Comparison of ENCODE assay signal across 8 cellular contexts in the genomic region with DNA sequence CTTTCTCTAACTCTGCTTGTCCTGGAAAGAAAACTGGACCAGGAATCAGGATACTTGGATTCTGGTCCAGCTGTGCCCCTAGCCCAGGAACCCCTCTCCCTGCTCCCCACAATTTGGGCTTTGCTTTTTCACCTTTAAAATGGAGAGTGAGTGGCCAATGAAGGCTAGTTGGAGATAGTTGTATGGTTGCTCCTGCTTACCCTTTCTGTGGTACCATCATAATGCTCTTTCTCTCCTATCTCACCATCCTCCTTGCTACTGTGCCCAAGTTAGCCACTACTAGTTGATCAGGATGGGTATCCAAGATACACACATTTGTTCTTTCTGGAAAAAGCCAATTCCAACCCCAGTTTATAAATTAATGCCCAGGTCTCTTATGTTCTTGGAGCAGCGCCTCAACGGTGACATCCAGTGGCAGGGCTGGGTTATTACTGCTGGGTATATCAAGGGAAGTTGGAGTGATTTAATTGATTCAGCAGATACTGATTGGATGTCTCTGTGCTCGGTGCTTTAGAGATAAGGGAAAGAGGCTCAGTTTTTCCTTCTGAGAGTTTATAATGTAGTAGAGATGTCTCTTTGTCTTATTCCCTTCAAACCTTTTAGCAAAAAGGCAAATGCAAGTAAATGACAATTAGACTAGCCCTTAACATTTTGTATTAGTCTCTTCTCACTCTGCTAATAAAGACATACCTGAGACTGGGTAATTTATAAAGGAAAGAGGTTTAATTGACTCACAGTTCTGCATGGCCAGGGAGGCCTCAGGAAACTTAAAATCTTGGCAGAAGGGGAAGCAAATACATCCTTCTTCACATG. TPM values are rescaled to one million over a fixed set of nuclear protein-coding genes. Genes with fewer than 3 reads are reported as not detected.
DNase-seq lines count a peak whose midpoint lies in the region; ATAC-seq and TF ChIP-seq lines count a peak whose summit lies in the region.

No MANE protein-coding gene starts in this region.

- H3K9ac ChIP-seq in OCI-LY1 (ENCODE audit: low read length): no peak overlapping the region

- H3K36me3 ChIP-seq in OCI-LY1 (ENCODE audit: insufficient read depth, low read length): peaks cover 96% of the 10 kb centered on the region
- peaks cover 58 to 100% (median 92%) of the 10 kb centered on the region in 4 donors for H3K36me3 ChIP-seq in esophagus muscularis mucosa

- H3K9me3 ChIP-seq in OCI-LY1 (ENCODE audit: low read length): no peaks in the 10 kb centered on the region
- H3K9me3 ChIP-seq in esophagus muscularis mucosa: no peaks in the 10 kb centered on the region

- intact Hi-C loops in esophagus muscularis mucosa (cut with DNase I): loop anchor here (2.0 kb wide), 1 partner anchor 161 kb away; no protein-coding TSS in a partner anchor

- no peaks in the 10 kb centered on the region for H4K20me1 ChIP-seq in OCI-LY1 (ENCODE audit: insufficient read depth, low read length)

- no peak overlapping the region for H2AFZ ChIP-seq in OCI-LY1 (ENCODE audit: low read length)

- H3K4me3 Mint-ChIP-seq in natural killer cell treated with Interleukin-12 subunit alpha and Interleukin-12 subunit beta and Interleukin-15 and Interleukin-18, amount 100 ng/mL, for 72 hours: no peak overlapping the region
- no peak overlapping the region for H3K4me3 Mint-ChIP-seq in stimulated activated naive CD8-positive, alpha-beta T cell treated with anti-CD3 and anti-CD28 coated beads, Interleukin-15, amount 100 ng/mL, for 72 hours

- peak; percentile 78 for TF ChIP-seq CTCF in GM12872 (IDR thresholded peaks at IDR 0.05; ENCODE audit: insufficient read depth, low read depth, low read length)
- TF ChIP-seq CTCF in OCI-LY1 (IDR thresholded peaks at IDR 0.05; ENCODE audit: low read length): peak; percentile 95
- TF ChIP-seq CTCF in esophagus muscularis mucosa (IDR thresholded peaks at IDR 0.05): peak; percentile 84 to 93 (median 87)

- H3F3A ChIP-seq in OCI-LY1 (ENCODE audit: insufficient read depth, low read length): peaks cover 18% of the 10 kb centered on the region

- H3K4me1 Mint-ChIP-seq in natural killer cell treated with Interleukin-12 subunit alpha and Interleukin-12 subunit beta and Interleukin-15 and Interleukin-18, amount 100 ng/mL, for 72 hours (ENCODE audit: low read depth in 2 of 2): peaks cover 15 to 28% of the 10 kb centered on the region in 2 donors
- peaks cover 56% of the 10 kb centered on the region for H3K4me1 Mint-ChIP-seq in stimulated activated naive CD8-positive, alpha-beta T cell treated with anti-CD3 and anti-CD28 coated beads, Interleukin-15, amount 100 ng/mL, for 72 hours

- H3K4me3 ChIP-seq in OCI-LY1 (ENCODE audit: low read depth, low read length, poor library complexity, severe bottlenecking) (no peak overlapping the region), esophagus muscularis mucosa (no peak overlapping the region)

- TF ChIP-seq POLR2A in esophagus muscularis mucosa (IDR thresholded peaks at IDR 0.05; ENCODE audit: low read depth): no peak

- peak; percentile 42 for DNase-seq in activated T-cell treated with anti-CD3 and anti-CD28 coated beads for 4 hours
- no peak for DNase-seq in esophagus muscularis mucosa (ENCODE audit: extremely low spot score)
- peak; percentile 73 for DNase-seq in natural killer cell treated with Interleukin-12 subunit alpha and Interleukin-12 subunit beta and Interleukin-15 and Interleukin-18, amount 100 ng/mL, for 72 hours (ENCODE audit: low spot score)
- peak; percentile 35 to 53 for DNase-seq in stimulated activated naive CD8-positive, alpha-beta T cell treated with anti-CD3 and anti-CD28 coated beads, Interleukin-15, amount 100 ng/mL, for 72 hours

- H3K27me3 Mint-ChIP-seq in natural killer cell treated with Interleukin-12 subunit alpha and Interleukin-12 subunit beta and Interleukin-15 and Interleukin-18, amount 100 ng/mL, for 72 hours: no peaks in the 10 kb centered on the region
- H3K27me3 Mint-ChIP-seq in stimulated activated naive CD8-positive, alpha-beta T cell treated with anti-CD3 and anti-CD28 coated beads, Interleukin-15, amount 100 ng/mL, for 72 hours: no peaks in the 10 kb centered on the region

- H3K27me3 ChIP-seq in OCI-LY1 (ENCODE audit: insufficient read depth, low read length) (no peaks in the 10 kb centered on the region), esophagus muscularis mucosa (no peaks in the 10 kb centered on the region)

- no peak overlapping the region for H3K27ac Mint-ChIP-seq in natural killer cell treated with Interleukin-12 subunit alpha and Interleukin-12 subunit beta and Interleukin-15 and Interleukin-18, amount 100 ng/mL, for 72 hours
- H3K27ac Mint-ChIP-seq in stimulated activated naive CD8-positive, alpha-beta T cell treated with anti-CD3 and anti-CD28 coated beads, Interleukin-15, amount 100 ng/mL, for 72 hours: peak overlapping the region in 1 of 2 donors; percentile 62

- H3K4me2 ChIP-seq in OCI-LY1 (ENCODE audit: low read length): no peak overlapping the region

- 35% methylated on average over 3 of the region's 3 CpGs for WGBS in esophagus muscularis mucosa

- ATAC-seq in HG03064 (IDR thresholded peaks at IDR 0.05; ENCODE audit: low read depth, unreplicated experiment) (peak; percentile 62), HG03025 (IDR thresholded peaks at IDR 0.05; ENCODE audit: low FRiP score, unreplicated experiment) (no peak)
- ATAC-seq in natural killer cell treated with Interleukin-12 subunit alpha and Interleukin-12 subunit beta and Interleukin-15 and Interleukin-18, amount 100 ng/mL, for 72 hours: peak; percentile 63 to 74
- peak; percentile 81 for ATAC-seq in stimulated activated naive CD8-positive, alpha-beta T cell treated with anti-CD3 and anti-CD28 coated beads, Interleukin-15, amount 100 ng/mL, for 72 hours

- no peak for TF ChIP-seq EP300 in esophagus muscularis mucosa (IDR thresholded peaks at IDR 0.05)

- H3K9me3 Mint-ChIP-seq in natural killer cell treated with Interleukin-12 subunit alpha and Interleukin-12 subunit beta and Interleukin-15 and Interleukin-18, amount 100 ng/mL, for 72 hours: no peaks in the 10 kb centered on the region
- H3K9me3 Mint-ChIP-seq in stimulated activated naive CD8-positive, alpha-beta T cell treated with anti-CD3 and anti-CD28 coated beads, Interleukin-15, amount 100 ng/mL, for 72 hours: no peaks in the 10 kb centered on the region

- no peaks in the 10 kb centered on the region for H3K79me2 ChIP-seq in OCI-LY1 (ENCODE audit: insufficient read depth, low read length)

- H3K27ac ChIP-seq in OCI-LY1 (ENCODE audit: low read depth, low read length, poor library complexity, severe bottlenecking) (no peak overlapping the region), esophagus muscularis mucosa (replicated peaks in 1 of 4) (peak overlapping the region in 2 of 4 donors; percentile 8 to 55)

- H3K9me2 ChIP-seq in OCI-LY1 (ENCODE audit: low read depth, low read length): no peaks in the 10 kb centered on the region

- H3K36me3 Mint-ChIP-seq in natural killer cell treated with Interleukin-12 subunit alpha and Interleukin-12 subunit beta and Interleukin-15 and Interleukin-18, amount 100 ng/mL, for 72 hours: peaks cover 34% of the 10 kb centered on the region

- H3K4me1 ChIP-seq in OCI-LY1 (ENCODE audit: insufficient read depth, low read length, severe bottlenecking) (no peaks in the 10 kb centered on the region), esophagus muscularis mucosa (peaks cover 0 to 19% (median 2%) of the 10 kb centered on the region in 4 donors)

RNA-seq across cellular contexts. Expression of a gene that starts 38.5 kb away (rescaled TPM):
- total RNA-seq in esophagus muscularis mucosa: 10 to 100 TPM; 27.6 to 32.1 (median 29.5) TPM
- not detected for total RNA-seq in natural killer cell treated with Interleukin-12 subunit alpha and Interleukin-12 subunit beta and Interleukin-15 and Interleukin-18, amount 100 ng/mL, for 72 hours

RNA-seq across cellular contexts. Expression of a gene that starts 46.6 kb away (rescaled TPM):
- 10 to 100 TPM; 41.1 to 72.6 (median 62.2) TPM for total RNA-seq in esophagus muscularis mucosa
- 10 to 100 TPM; 65.3 to 67.1 TPM for total RNA-seq in natural killer cell treated with Interleukin-12 subunit alpha and Interleukin-12 subunit beta and Interleukin-15 and Interleukin-18, amount 100 ng/mL, for 72 hours

RNA-seq across cellular contexts. Expression of a gene that starts 56.7 kb away (rescaled TPM):
- 100 to 1,000 TPM in 2 of 4 donors, 10 to 100 TPM in 2; 79.7 to 128 (median 101) TPM for total RNA-seq in esophagus muscularis mucosa
- 100 to 1,000 TPM; 193 to 369 TPM for total RNA-seq in natural killer cell treated with Interleukin-12 subunit alpha and Interleukin-12 subunit beta and Interleukin-15 and Interleukin-18, amount 100 ng/mL, for 72 hours

Comparison
In these comparisons a context has a peak if more than half of its experiments do, and no peak if none do; other contexts are left out.
1. RNA of a gene that starts 38.5 kb away (total RNA-seq): 27.6 to 32.1 TPM in esophagus muscularis mucosa; not detected in natural killer cell treated with Interleukin-12 subunit alpha and Interleukin-12 subunit beta and Interleukin-15 and Interleukin-18, amount 100 ng/mL, for 72 hours; every median in the first group is over 10 times any median in the second.
2. Peak in every context shown above with its lines, with median percentiles within 50 percentile points of each other: CTCF ChIP-seq.